ENCODE assay signal across 1 cellular context in the genomic region with DNA sequence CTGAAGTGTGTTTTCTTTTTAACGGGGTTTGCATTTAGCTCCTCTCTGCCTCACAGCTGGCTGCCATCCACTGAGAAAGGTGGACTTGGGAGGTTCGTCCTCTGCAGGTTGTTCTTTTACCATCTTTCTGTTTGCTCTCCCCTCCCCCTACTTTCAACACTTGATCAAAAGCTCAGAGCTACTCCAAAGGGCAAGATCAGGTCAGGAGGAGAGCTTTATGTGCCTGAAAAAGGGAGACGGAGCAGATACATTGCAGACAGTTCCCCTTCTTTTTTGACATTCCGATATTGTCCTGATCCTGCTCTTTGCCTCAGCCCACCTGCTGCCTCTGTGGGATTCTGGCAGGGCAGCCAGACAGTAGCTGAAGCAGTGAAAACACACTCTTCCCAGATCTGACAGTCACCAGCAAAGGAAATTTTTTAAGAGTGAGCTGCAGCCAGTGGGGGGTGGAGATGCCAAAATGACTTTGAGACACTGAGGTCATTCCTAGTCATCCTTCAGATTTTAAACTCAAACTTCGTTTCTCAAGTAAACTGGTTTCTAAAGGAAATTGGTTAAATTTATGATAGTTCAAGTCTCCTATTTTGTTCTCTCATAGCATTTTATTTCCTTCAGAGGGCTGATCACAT.
TF ChIP-seq lines count a peak whose summit lies in the region.

No MANE protein-coding gene starts in this region.

TF ChIP-seq in HepG2, 621 proteins besides CTCF, POLR2A, EP300 and RAD21 (continued from another document and continues in another):
- TF ChIP-seq ZEB1 (IDR thresholded peaks at IDR 0.05; ENCODE audit: insufficient replicate concordance, low read depth) (peak; percentile 83), POGZ (CRISPR knock-in tag; IDR thresholded peaks at IDR 0.05) (peak; percentile 94), POLR2G (IDR thresholded peaks at IDR 0.05; ENCODE audit: low read depth, low read length) (peak; percentile 32; the same call in 1 of the 2 replicates), ZNF552 (CRISPR knock-in tag; IDR thresholded peaks at IDR 0.05; ENCODE audit: borderline replicate concordance) (no peak), TBX2 (CRISPR knock-in tag; IDR thresholded peaks at IDR 0.05; ENCODE audit: borderline replicate concordance) (peak; percentile 93), SNAI1 (CRISPR knock-in tag; IDR thresholded peaks at IDR 0.05; ENCODE audit: borderline replicate concordance) (peak; percentile 70; the same call in 1 of the 2 replicates), ZNF235 (CRISPR knock-in tag; IDR thresholded peaks at IDR 0.05; ENCODE audit: borderline replicate concordance) (no peak), ELF4 (CRISPR knock-in tag; IDR thresholded peaks at IDR 0.05; ENCODE audit: borderline replicate concordance) (0 out of 2 replicates have a peak, but pooled peaks have one; percentile 69), ZNF720 (CRISPR knock-in tag; IDR thresholded peaks at IDR 0.05) (no peak), PHF5A (CRISPR knock-in tag; IDR thresholded peaks at IDR 0.05; ENCODE audit: low read depth, unreplicated experiment) (peak; percentile 84), ZNF501 (CRISPR knock-in tag; IDR thresholded peaks at IDR 0.05) (peak; percentile 83), ZNF230 (CRISPR knock-in tag; IDR thresholded peaks at IDR 0.05) (0 out of 2 replicates have a peak, but pooled peaks have one; percentile 28), ZNF670 (CRISPR knock-in tag; IDR thresholded peaks at IDR 0.05; ENCODE audit: borderline replicate concordance) (no peak), RCOR2 (CRISPR knock-in tag; IDR thresholded peaks at IDR 0.05) (peak; percentile 74; the same call in 1 of the 2 replicates), ERF (CRISPR knock-in tag; IDR thresholded peaks at IDR 0.05) (peak; percentile 83), ATF7 (IDR thresholded peaks at IDR 0.05) (no peak), ATF7 (CRISPR knock-in tag; IDR thresholded peaks at IDR 0.05) (no peak), ZMYM4 (CRISPR knock-in tag; IDR thresholded peaks at IDR 0.05) (peak; percentile 95), ZNF460 (CRISPR knock-in tag; IDR thresholded peaks at IDR 0.05; ENCODE audit: borderline replicate concordance) (no peak; the same call in 1 of the 2 replicates), MXD4 (CRISPR knock-in tag; IDR thresholded peaks at IDR 0.05) (peak; percentile 62; the same call in 1 of the 2 replicates), ZSCAN31 (CRISPR knock-in tag; IDR thresholded peaks at IDR 0.05; ENCODE audit: low read depth) (peak; percentile 64), NFYB (CRISPR knock-in tag; IDR thresholded peaks at IDR 0.05) (0 out of 2 replicates have a peak, but pooled peaks have one; percentile 9), ZNF331 (CRISPR knock-in tag; IDR thresholded peaks at IDR 0.05) (peak; percentile 94), PHF21A (CRISPR knock-in tag; IDR thresholded peaks at IDR 0.05) (peak; percentile 66; the same call in 1 of the 2 replicates), ZNF615 (CRISPR knock-in tag; IDR thresholded peaks at IDR 0.05; ENCODE audit: borderline replicate concordance) (no peak; the same call in 1 of the 2 replicates), ASH2L (IDR thresholded peaks at IDR 0.05; ENCODE audit: insufficient read length, low read depth, low read length) (peak; percentile 48), ZNF430 (CRISPR knock-in tag; IDR thresholded peaks at IDR 0.05) (peak; percentile 86), ZFY (CRISPR knock-in tag; IDR thresholded peaks at IDR 0.05) (peak; percentile 0; the same call in 1 of the 2 replicates), ZNF10 (CRISPR knock-in tag; IDR thresholded peaks at IDR 0.05; ENCODE audit: borderline replicate concordance, low read depth) (no peak), HDAC1 (CRISPR knock-in tag; IDR thresholded peaks at IDR 0.05) (peak; percentile 86), ZNF510 (CRISPR knock-in tag; IDR thresholded peaks at IDR 0.05; ENCODE audit: low read depth) (no peak), MAFG (CRISPR knock-in tag; IDR thresholded peaks at IDR 0.05) (no peak), HHEX (CRISPR knock-in tag; IDR thresholded peaks at IDR 0.05) (peak; percentile 66; the same call in 1 of the 2 replicates), ZNF451 (CRISPR knock-in tag; IDR thresholded peaks at IDR 0.05) (0 out of 2 replicates have a peak, but pooled peaks have one; percentile 34), RARA (CRISPR knock-in tag; IDR thresholded peaks at IDR 0.05) (peak; percentile 96), FOXO1 (CRISPR knock-in tag; IDR thresholded peaks at IDR 0.05) (peak; percentile 52), SP4 (CRISPR knock-in tag; IDR thresholded peaks at IDR 0.05) (peak; percentile 44; the same call in 1 of the 2 replicates), MAZ (IDR thresholded peaks at IDR 0.05; ENCODE audit: borderline replicate concordance, low read depth, low read length) (no peak), MAZ (CRISPR knock-in tag; IDR thresholded peaks at IDR 0.05; ENCODE audit: low read depth) (peak; percentile 17; the same call in 1 of the 2 replicates), ZNF790 (CRISPR knock-in tag; IDR thresholded peaks at IDR 0.05; ENCODE audit: borderline replicate concordance) (no peak), FOXA1 (IDR thresholded peaks at IDR 0.05) (no peak), FOXA1 (CRISPR knock-in tag; IDR thresholded peaks at IDR 0.05) (peak; percentile 44; the same call in 1 of the 2 replicates), ZFP36L1 (CRISPR knock-in tag; IDR thresholded peaks at IDR 0.05) (no peak; the same call in 1 of the 2 replicates), LCORL (IDR thresholded peaks at IDR 0.05) (0 out of 2 replicates have a peak, but pooled peaks have one; percentile 16), LCORL (CRISPR knock-in tag; IDR thresholded peaks at IDR 0.05) (peak; percentile 83), ZNF792 (CRISPR knock-in tag; IDR thresholded peaks at IDR 0.05) (0 out of 2 replicates have a peak, but pooled peaks have one; percentile 54), FOSL2 (CRISPR knock-in tag; IDR thresholded peaks at IDR 0.05) (peak; percentile 22; the same call in 1 of the 2 replicates)
- TF ChIP-seq, protein P1, sequence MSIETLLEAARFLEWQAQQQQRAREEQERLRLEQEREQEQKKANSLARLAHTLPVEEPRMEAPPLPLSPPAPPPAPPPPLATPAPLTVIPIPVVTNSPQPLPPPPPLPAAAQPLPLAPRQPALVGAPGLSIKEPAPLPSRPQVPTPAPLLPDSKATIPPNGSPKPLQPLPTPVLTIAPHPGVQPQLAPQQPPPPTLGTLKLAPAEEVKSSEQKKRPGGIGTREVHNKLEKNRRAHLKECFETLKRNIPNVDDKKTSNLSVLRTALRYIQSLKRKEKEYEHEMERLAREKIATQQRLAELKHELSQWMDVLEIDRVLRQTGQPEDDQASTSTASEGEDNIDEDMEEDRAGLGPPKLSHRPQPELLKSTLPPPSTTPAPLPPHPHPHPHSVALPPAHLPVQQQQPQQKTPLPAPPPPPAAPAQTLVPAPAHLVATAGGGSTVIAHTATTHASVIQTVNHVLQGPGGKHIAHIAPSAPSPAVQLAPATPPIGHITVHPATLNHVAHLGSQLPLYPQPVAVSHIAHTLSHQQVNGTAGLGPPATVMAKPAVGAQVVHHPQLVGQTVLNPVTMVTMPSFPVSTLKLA (IDR thresholded peaks at IDR 0.05): no peak
- TF ChIP-seq, protein P2, sequence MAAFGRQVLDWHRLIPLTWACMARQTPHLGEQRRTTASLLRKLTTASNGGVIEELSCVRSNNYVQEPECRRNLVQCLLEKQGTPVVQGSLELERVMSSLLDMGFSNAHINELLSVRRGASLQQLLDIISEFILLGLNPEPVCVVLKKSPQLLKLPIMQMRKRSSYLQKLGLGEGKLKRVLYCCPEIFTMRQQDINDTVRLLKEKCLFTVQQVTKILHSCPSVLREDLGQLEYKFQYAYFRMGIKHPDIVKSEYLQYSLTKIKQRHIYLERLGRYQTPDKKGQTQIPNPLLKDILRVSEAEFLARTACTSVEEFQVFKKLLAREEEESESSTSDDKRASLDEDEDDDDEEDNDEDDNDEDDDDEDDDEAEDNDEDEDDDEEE (CRISPR knock-in tag; IDR thresholded peaks at IDR 0.05): peak; percentile 82; the same call in 1 of the 2 replicates
- TF ChIP-seq, protein P3, sequence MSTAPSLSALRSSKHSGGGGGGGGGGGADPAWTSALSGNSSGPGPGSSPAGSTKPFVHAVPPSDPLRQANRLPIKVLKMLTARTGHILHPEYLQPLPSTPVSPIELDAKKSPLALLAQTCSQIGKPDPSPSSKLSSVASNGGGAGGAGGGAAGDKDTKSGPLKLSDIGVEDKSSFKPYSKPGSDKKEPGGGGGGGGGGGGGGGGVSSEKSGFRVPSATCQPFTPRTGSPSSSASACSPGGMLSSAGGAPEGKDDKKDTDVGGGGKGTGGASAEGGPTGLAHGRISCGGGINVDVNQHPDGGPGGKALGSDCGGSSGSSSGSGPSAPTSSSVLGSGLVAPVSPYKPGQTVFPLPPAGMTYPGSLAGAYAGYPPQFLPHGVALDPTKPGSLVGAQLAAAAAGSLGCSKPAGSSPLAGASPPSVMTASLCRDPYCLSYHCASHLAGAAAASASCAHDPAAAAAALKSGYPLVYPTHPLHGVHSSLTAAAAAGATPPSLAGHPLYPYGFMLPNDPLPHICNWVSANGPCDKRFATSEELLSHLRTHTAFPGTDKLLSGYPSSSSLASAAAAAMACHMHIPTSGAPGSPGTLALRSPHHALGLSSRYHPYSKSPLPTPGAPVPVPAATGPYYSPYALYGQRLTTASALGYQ (CRISPR knock-in tag; IDR thresholded peaks at IDR 0.05): peak; percentile 39; the same call in 1 of the 2 replicates
- TF ChIP-seq, protein P4, sequence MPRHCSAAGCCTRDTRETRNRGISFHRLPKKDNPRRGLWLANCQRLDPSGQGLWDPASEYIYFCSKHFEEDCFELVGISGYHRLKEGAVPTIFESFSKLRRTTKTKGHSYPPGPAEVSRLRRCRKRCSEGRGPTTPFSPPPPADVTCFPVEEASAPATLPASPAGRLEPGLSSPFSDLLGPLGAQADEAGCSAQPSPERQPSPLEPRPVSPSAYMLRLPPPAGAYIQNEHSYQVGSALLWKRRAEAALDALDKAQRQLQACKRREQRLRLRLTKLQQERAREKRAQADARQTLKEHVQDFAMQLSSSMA (CRISPR knock-in tag; IDR thresholded peaks at IDR 0.05): no peak
- TF ChIP-seq, protein P5, sequence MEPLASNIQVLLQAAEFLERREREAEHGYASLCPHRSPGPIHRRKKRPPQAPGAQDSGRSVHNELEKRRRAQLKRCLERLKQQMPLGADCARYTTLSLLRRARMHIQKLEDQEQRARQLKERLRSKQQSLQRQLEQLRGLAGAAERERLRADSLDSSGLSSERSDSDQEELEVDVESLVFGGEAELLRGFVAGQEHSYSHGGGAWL (CRISPR knock-in tag; IDR thresholded peaks at IDR 0.05): 0 out of 2 replicates have a peak, but pooled peaks have one; percentile 31
- TF ChIP-seq, protein P6, sequence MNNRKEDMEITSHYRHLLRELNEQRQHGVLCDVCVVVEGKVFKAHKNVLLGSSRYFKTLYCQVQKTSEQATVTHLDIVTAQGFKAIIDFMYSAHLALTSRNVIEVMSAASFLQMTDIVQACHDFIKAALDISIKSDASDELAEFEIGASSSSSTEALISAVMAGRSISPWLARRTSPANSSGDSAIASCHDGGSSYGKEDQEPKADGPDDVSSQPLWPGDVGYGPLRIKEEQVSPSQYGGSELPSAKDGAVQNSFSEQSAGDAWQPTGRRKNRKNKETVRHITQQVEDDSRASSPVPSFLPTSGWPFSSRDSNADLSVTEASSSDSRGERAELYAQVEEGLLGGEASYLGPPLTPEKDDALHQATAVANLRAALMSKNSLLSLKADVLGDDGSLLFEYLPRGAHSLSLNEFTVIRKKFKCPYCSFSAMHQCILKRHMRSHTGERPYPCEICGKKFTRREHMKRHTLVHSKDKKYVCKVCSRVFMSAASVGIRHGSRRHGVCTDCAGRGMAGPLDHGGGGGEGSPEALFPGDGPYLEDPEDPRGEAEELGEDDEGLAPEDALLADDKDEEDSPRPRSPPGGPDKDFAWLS (CRISPR knock-in tag; IDR thresholded peaks at IDR 0.05; ENCODE audit: borderline replicate concordance): no peak
- TF ChIP-seq, protein P7, sequence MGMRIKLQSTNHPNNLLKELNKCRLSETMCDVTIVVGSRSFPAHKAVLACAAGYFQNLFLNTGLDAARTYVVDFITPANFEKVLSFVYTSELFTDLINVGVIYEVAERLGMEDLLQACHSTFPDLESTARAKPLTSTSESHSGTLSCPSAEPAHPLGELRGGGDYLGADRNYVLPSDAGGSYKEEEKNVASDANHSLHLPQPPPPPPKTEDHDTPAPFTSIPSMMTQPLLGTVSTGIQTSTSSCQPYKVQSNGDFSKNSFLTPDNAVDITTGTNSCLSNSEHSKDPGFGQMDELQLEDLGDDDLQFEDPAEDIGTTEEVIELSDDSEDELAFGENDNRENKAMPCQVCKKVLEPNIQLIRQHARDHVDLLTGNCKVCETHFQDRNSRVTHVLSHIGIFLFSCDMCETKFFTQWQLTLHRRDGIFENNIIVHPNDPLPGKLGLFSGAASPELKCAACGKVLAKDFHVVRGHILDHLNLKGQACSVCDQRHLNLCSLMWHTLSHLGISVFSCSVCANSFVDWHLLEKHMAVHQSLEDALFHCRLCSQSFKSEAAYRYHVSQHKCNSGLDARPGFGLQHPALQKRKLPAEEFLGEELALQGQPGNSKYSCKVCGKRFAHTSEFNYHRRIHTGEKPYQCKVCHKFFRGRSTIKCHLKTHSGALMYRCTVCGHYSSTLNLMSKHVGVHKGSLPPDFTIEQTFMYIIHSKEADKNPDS (CRISPR knock-in tag; IDR thresholded peaks at IDR 0.05): no peak
- TF ChIP-seq, protein P8, sequence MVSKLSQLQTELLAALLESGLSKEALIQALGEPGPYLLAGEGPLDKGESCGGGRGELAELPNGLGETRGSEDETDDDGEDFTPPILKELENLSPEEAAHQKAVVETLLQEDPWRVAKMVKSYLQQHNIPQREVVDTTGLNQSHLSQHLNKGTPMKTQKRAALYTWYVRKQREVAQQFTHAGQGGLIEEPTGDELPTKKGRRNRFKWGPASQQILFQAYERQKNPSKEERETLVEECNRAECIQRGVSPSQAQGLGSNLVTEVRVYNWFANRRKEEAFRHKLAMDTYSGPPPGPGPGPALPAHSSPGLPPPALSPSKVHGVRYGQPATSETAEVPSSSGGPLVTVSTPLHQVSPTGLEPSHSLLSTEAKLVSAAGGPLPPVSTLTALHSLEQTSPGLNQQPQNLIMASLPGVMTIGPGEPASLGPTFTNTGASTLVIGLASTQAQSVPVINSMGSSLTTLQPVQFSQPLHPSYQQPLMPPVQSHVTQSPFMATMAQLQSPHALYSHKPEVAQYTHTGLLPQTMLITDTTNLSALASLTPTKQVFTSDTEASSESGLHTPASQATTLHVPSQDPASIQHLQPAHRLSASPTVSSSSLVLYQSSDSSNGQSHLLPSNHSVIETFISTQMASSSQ (IDR thresholded peaks at IDR 0.05; ENCODE audit: low read depth): peak; percentile 55; the same call in 1 of the 2 replicates
- TF ChIP-seq, protein P8 (CRISPR knock-in tag; IDR thresholded peaks at IDR 0.05; ENCODE audit: borderline replicate concordance): peak; percentile 46; the same call in 1 of the 2 replicates
